In genomic region chr1:112710586-112710985, GRCh38 we compare ENCODE assay signal across 14 cellular contexts. TPM values are rescaled to one million over a fixed set of nuclear protein-coding genes. Genes with fewer than 3 reads are reported as not detected.
A peak's percentile ranks its signal among the peaks of the same experiment; 100 is the strongest.
DNase-seq lines count a peak whose midpoint lies in the region; ATAC-seq and TF ChIP-seq lines count a peak whose summit lies in the region.
"Had no signal": no experiment of that assay in that cellular context is flagged by ENCODE, and none has a peak within 500 bp of the region (broad histone marks: within the 10 kb centered on the region; RNA-seq: fewer than 3 reads in every experiment).

No MANE protein-coding gene starts in this region.

- no CpG with 5 or more reads among the region's 3 CpGs for WGBS in neuronal stem cell (ENCODE audit: extremely low coverage in 2 of 2, insufficient read length in 2 of 2, insufficient replicate concordance in 1 of 2), 2 donors

- H3K36me3 ChIP-seq in breast epithelium (no peaks in the 10 kb centered on the region), neuronal stem cell (replicated peaks in 1 of 2; ENCODE audit: control insufficient read depth in 2 of 2, insufficient read depth in 2 of 2, low read length in 2 of 2) (no peaks in the 10 kb centered on the region)

- no peak overlapping the region for H4K91ac ChIP-seq in neuronal stem cell (ENCODE audit: low read depth, low read length, poor library complexity)

- no peak overlapping the region for H3K4me3 Mint-ChIP-seq in MCF 10A (ENCODE audit: unreplicated experiment)
- no peak overlapping the region for H3K4me3 Mint-ChIP-seq in dendritic cell treated with granulocyte-macrophage colony-stimulating factor and Interleukin-4, amounts not matched to agents 40 ng/mL and 50 ng/mL, for 4 days

- peak overlapping the region; percentile 14 for H3K27ac Mint-ChIP-seq in MCF 10A (ENCODE audit: low read depth, unreplicated experiment)
- H3K27ac Mint-ChIP-seq in dendritic cell treated with granulocyte-macrophage colony-stimulating factor and Interleukin-4, amounts not matched to agents 40 ng/mL and 50 ng/mL, for 4 days = peak overlapping the region; percentile 50
- H3K27ac Mint-ChIP-seq: CD8-positive, alpha-beta memory T cell had no signal

- peaks cover 0 to 3% of the 10 kb centered on the region in 2 donors for H3K4me1 ChIP-seq in breast epithelium
- peaks cover 14% of the 10 kb centered on the region in 2 donors for H3K4me1 ChIP-seq in neuronal stem cell (ENCODE audit: control insufficient read depth in 2 of 2, insufficient read depth in 1 of 2, low read depth in 1 of 2, low read length in 2 of 2)

- ATAC-seq in SK-N-SH treated with all-trans-retinoic acid at 6 μM for 48 hours = no peak
- ATAC-seq: HCT116, HepG2 had no signal

- TF ChIP-seq POLR2A in breast epithelium (IDR thresholded peaks at IDR 0.05) = no peak

- H3K18ac ChIP-seq in neuronal stem cell (ENCODE audit: low read length) = no peak overlapping the region

- no peak overlapping the region for H2AFZ ChIP-seq in neuronal stem cell (ENCODE audit: low read length)
- H2AFZ ChIP-seq: GM23248 had no signal

- intact Hi-C loops in MCF 10A (cut with micrococcal nuclease) (no loop called here), breast epithelium (cut with DNase I; ENCODE audit: low total_unique reads) (no loop called here)
- intact Hi-C loops in dendritic cell treated with granulocyte-macrophage colony-stimulating factor and Interleukin-4, amounts not matched to agents 40 ng/mL and 50 ng/mL, for 4 days (cut with micrococcal nuclease) = loop anchor here (10.0 kb wide), 1 partner anchor 684 kb away; the partner anchor contains the start of gene MAGI3

- no peak overlapping the region for H3K4ac ChIP-seq in neuronal stem cell (ENCODE audit: low read length)

- H2BK15ac ChIP-seq in neuronal stem cell (ENCODE audit: low read length) = no peak overlapping the region

- no peak overlapping the region for H2AK5ac ChIP-seq in neuronal stem cell (ENCODE audit: low read depth, low read length)

- H3K27me3 ChIP-seq in breast epithelium (no peaks in the 10 kb centered on the region), neuronal stem cell (ENCODE audit: control insufficient read depth in 3 of 3, insufficient read depth in 3 of 3, low read depth in 1 of 3, low read length in 3 of 3) (peaks cover 8 to 68% (median 21%) of the 10 kb centered on the region in 3 experiments)

- H3K4me1 Mint-ChIP-seq in MCF 10A (ENCODE audit: insufficient read depth, unreplicated experiment) = peaks cover 12% of the 10 kb centered on the region
- H3K4me1 Mint-ChIP-seq in dendritic cell treated with granulocyte-macrophage colony-stimulating factor and Interleukin-4, amounts not matched to agents 40 ng/mL and 50 ng/mL, for 4 days (ENCODE audit: low read depth) = peaks cover 52% of the 10 kb centered on the region

- DNase-seq in MCF 10A (ENCODE audit: unreplicated experiment) (no peak), breast epithelium (ENCODE audit: low spot score in 2 of 2) (no peak), neuronal stem cell (ENCODE audit: low spot score) (no peak), AG08396 (ENCODE audit: low spot score) (no peak)
- DNase-seq in stimulated activated naive CD4-positive, alpha-beta T cell (lab: John Stamatoyannopoulos, UW) = no peak
- DNase-seq: 8988T; Caco-2; CD8-positive, alpha-beta memory T cell; GF-D8; GM23248 had no signal

- peaks cover 4% of the 10 kb centered on the region for H3K79me1 ChIP-seq in neuronal stem cell (ENCODE audit: low read depth, low read length)

- H2BK12ac ChIP-seq in neuronal stem cell (ENCODE audit: low read length) = peak overlapping the region; percentile 8

- H3K4me2 ChIP-seq in neuronal stem cell (ENCODE audit: insufficient read depth, low read length, poor library complexity, severe bottlenecking) = no peak overlapping the region

- CTCF ChIA-PET in MCF 10A (lab: Yijun Ruan, JAX) = interaction anchor here (0.6 to 1.1 kb wide), 4 partner anchors 38 to 316 kb away, joined by 3 to 4 read pairs (median 3); no protein-coding TSS in a partner anchor

- BruUV-seq in MCF 10A (replicated peaks; lab: Mats Ljungman, UMichigan) = no TSS peak

- H2BK120ac ChIP-seq in neuronal stem cell (ENCODE audit: low read depth, low read length) = no peak overlapping the region

- H4K8ac ChIP-seq in neuronal stem cell (ENCODE audit: low read depth, low read length) = no peak overlapping the region

- H3K23ac ChIP-seq in neuronal stem cell (ENCODE audit: low read depth, low read length, poor library complexity) = no peak overlapping the region

- H3K27me3 Mint-ChIP-seq in MCF 10A (ENCODE audit: insufficient read depth, unreplicated experiment) = no peaks in the 10 kb centered on the region
- H3K27me3 Mint-ChIP-seq in dendritic cell treated with granulocyte-macrophage colony-stimulating factor and Interleukin-4, amounts not matched to agents 40 ng/mL and 50 ng/mL, for 4 days = peaks cover 56% of the 10 kb centered on the region

- H3K9ac ChIP-seq in neuronal stem cell (ENCODE audit: low read depth, low read length, poor library complexity) = no peak overlapping the region
- H3K9ac ChIP-seq: GM23248 had no signal

- H3K14ac ChIP-seq in neuronal stem cell (ENCODE audit: low read length) = no peak overlapping the region

- POLR2A ChIA-PET in MCF 10A (lab: Yijun Ruan, JAX) = interaction anchor here (0.6 to 6.4 kb wide), 3 partner anchors 36 to 363 kb away, joined by 3 to 44 read pairs (median 31); partner anchors contain the start of genes CAPZA1, LRIG2, MOV10 and ST7L

- TF ChIP-seq CTCF in MCF 10A (IDR thresholded peaks at IDR 0.05; ENCODE audit: unreplicated experiment) (no peak), breast epithelium (IDR thresholded peaks at IDR 0.05) (no peak)

- no peaks in the 10 kb centered on the region for H3K36me3 Mint-ChIP-seq in MCF 10A (ENCODE audit: insufficient read depth, unreplicated experiment)
- no peaks in the 10 kb centered on the region for H3K36me3 Mint-ChIP-seq in dendritic cell treated with granulocyte-macrophage colony-stimulating factor and Interleukin-4, amounts not matched to agents 40 ng/mL and 50 ng/mL, for 4 days (ENCODE audit: low read depth)

- H3K27ac ChIP-seq in breast epithelium (no peak overlapping the region), neuronal stem cell (replicated peaks; ENCODE audit: low read length) (no peak overlapping the region)
- H3K27ac ChIP-seq: GM23248 had no signal

- H2BK5ac ChIP-seq in neuronal stem cell (ENCODE audit: low read length) = no peak overlapping the region

- H3K9me3 Mint-ChIP-seq in MCF 10A (ENCODE audit: unreplicated experiment) = no peaks in the 10 kb centered on the region
- H3K9me3 Mint-ChIP-seq in dendritic cell treated with granulocyte-macrophage colony-stimulating factor and Interleukin-4, amounts not matched to agents 40 ng/mL and 50 ng/mL, for 4 days = no peaks in the 10 kb centered on the region
- H3K9me3 Mint-ChIP-seq: CD8-positive, alpha-beta memory T cell had no signal

- H3K9me3 ChIP-seq in breast epithelium (no peaks in the 10 kb centered on the region), neuronal stem cell (replicated peaks in 1 of 2; ENCODE audit: control insufficient read depth in 2 of 2, insufficient read depth in 1 of 2, low read depth in 1 of 2, low read length in 2 of 2) (no peaks in the 10 kb centered on the region)
- H3K9me3 ChIP-seq: Caco-2 had no signal

- no peak overlapping the region for H3K4me3 ChIP-seq in breast epithelium
- H3K4me3 ChIP-seq in neuronal stem cell (ENCODE audit: low read length in 2 of 2) = no peak overlapping the region
- H3K4me3 ChIP-seq: GM23248 had no signal

TF ChIP-seq in SK-N-SH treated with all-trans-retinoic acid at 6 μM for 48 hours, 23 proteins besides CTCF, POLR2A, EP300 and RAD21 (continues in another document):
- no peak for TF ChIP-seq ZNF8 (CRISPR knock-in tag; IDR thresholded peaks at IDR 0.05)
- TF ChIP-seq PATZ1 (CRISPR knock-in tag; IDR thresholded peaks at IDR 0.05; ENCODE audit: borderline replicate concordance) = no peak
- no peak for TF ChIP-seq ZNF70 (CRISPR knock-in tag; IDR thresholded peaks at IDR 0.05)
- no peak for TF ChIP-seq ZFP3 (CRISPR knock-in tag; IDR thresholded peaks at IDR 0.05)

RNA-seq across cellular contexts. Expression of gene RHOC, which starts 3.7 kb away (rescaled TPM):
- total RNA-seq in MCF 10A (2022) (253 and 294 TPM in 2 replicates), breast epithelium (100 to 1,000 TPM; 150 to 302 (median 235) TPM)
- polyA plus RNA-seq in neuronal stem cell (2013, experiment 1 of 2) = 62.8 TPM
- polyA plus RNA-seq in neuronal stem cell (2013, experiment 2 of 2) = 63.2 TPM

RNA-seq across cellular contexts. Expression of gene PPM1J, which starts 4.5 kb away (rescaled TPM):
- total RNA-seq in MCF 10A (2022) (0.88 and 1.5 TPM in 2 replicates), breast epithelium (1 to 10 TPM in 2 of 3 donors, under 1 TPM in 1; 0.32 to 5.3 (median 4.9) TPM)
- 3.8 TPM for polyA plus RNA-seq in neuronal stem cell (2013, experiment 1 of 2)
- 3.8 TPM for polyA plus RNA-seq in neuronal stem cell (2013, experiment 2 of 2)
- polyA plus RNA-seq: CD8-positive, alpha-beta memory T cell had no signal

RNA-seq across cellular contexts. Expression of gene MOV10, which starts 36.1 kb away (rescaled TPM):
- total RNA-seq in MCF 10A (2022) = 54.9 and 55.6 TPM in 2 replicates
- 10 to 100 TPM; 14.7 to 52.2 (median 42.6) TPM for total RNA-seq in breast epithelium
- 58.9 TPM for polyA plus RNA-seq in neuronal stem cell (2013, experiment 1 of 2)
- polyA plus RNA-seq in neuronal stem cell (2013, experiment 2 of 2) = 58.7 TPM
